Comparison of ENCODE assay signal across 21 cellular contexts in genomic region chr14:31530136-31530535, GRCh38. TPM values are rescaled to one million over a fixed set of nuclear protein-coding genes. Genes with fewer than 3 reads are reported as not detected.
DNase-seq lines count a peak whose midpoint lies in the region; ATAC-seq and TF ChIP-seq lines count a peak whose summit lies in the region.
"Had no signal": no experiment of that assay in that cellular context is flagged by ENCODE, and none has a peak within 500 bp of the region (broad histone marks: within the 10 kb centered on the region; RNA-seq: fewer than 3 reads in every experiment).

No MANE protein-coding gene starts in this region.

- H3K9ac ChIP-seq in fibroblast of lung (ENCODE audit: insufficient read depth, low read length): no peak overlapping the region
- H3K9ac ChIP-seq in smooth muscle cell (ENCODE audit: low read depth): no peak overlapping the region
- H3K9ac ChIP-seq: BLaER1 treated with 17β-estradiol and CSF1 and Interleukin-3, amounts not matched to agents 10 nM and 100 nM had no signal

- TF ChIP-seq POLR2A in NB4 (IDR thresholded peaks at IDR 0.05; ENCODE audit: extremely low read depth, insufficient read length) (no peak), heart left ventricle (IDR thresholded peaks at IDR 0.05) (no peak)

- H3K27me3 ChIP-seq in fibroblast of lung (ENCODE audit: control insufficient read depth, insufficient read depth, low read length): no peaks in the 10 kb centered on the region
- no peaks in the 10 kb centered on the region for H3K27me3 ChIP-seq in smooth muscle cell (ENCODE audit: low read depth)
- no peaks in the 10 kb centered on the region for H3K27me3 ChIP-seq in heart left ventricle
- H3K27me3 ChIP-seq: BLaER1 treated with 17β-estradiol and CSF1 and Interleukin-3, amounts not matched to agents 10 nM and 100 nM; MG63 had no signal

- intact Hi-C loops in heart left ventricle (cut with DNase I): no loop called here

- H3K36me3 ChIP-seq in fibroblast of lung (ENCODE audit: control insufficient read depth, insufficient read depth, low read length): no peaks in the 10 kb centered on the region
- H3K36me3 ChIP-seq in smooth muscle cell (ENCODE audit: low read depth): no peaks in the 10 kb centered on the region
- no peaks in the 10 kb centered on the region for H3K36me3 ChIP-seq in heart left ventricle
- H3K36me3 ChIP-seq: BLaER1 treated with 17β-estradiol and CSF1 and Interleukin-3, amounts not matched to agents 10 nM and 100 nM; MG63 had no signal

- peak; percentile 6 for DNase-seq in EH (ENCODE audit: low read depth)
- peak; percentile 12 for DNase-seq in NB4 (ENCODE audit: low read depth)
- peak; percentile 9 to 10 for DNase-seq in fibroblast of lung (ENCODE audit: low read depth in 2 of 2)
- DNase-seq in smooth muscle cell (lab: John Stamatoyannopoulos, UW; ENCODE audit: unreplicated experiment): no peak
- no peak for DNase-seq in heart left ventricle
- DNase-seq: Calu3; CD8-positive, alpha-beta T cell; DMS53; GOT3; Karpas-422; MG63; NCI-H1105 treated with DMSO at 0.1 percent for 48 hours; NCI-H1694; NCI-H2107; NCI-H510A; NCI-H748 treated with DMSO at 0.1 percent for 48 hours; T-helper 1 cell had no signal

- H3K4me2 ChIP-seq in fibroblast of lung (ENCODE audit: extremely low read depth, insufficient read depth, low read length) (no peak overlapping the region), smooth muscle cell (no peak overlapping the region)
- H3K4me2 ChIP-seq: BLaER1 treated with 17β-estradiol and CSF1 and Interleukin-3, amounts not matched to agents 10 nM and 100 nM had no signal

- H2AFZ ChIP-seq in fibroblast of lung (ENCODE audit: low read length): peak overlapping the region; percentile 40
- peak overlapping the region; percentile 61 for H2AFZ ChIP-seq in smooth muscle cell (ENCODE audit: low read depth)

- H3K4me1 ChIP-seq in fibroblast of lung (ENCODE audit: control insufficient read depth, extremely low read depth, insufficient read depth, low read length) (peaks cover 2% of the 10 kb centered on the region), smooth muscle cell (ENCODE audit: low read depth) (no peaks in the 10 kb centered on the region), heart left ventricle (no peaks in the 10 kb centered on the region)
- H3K4me1 ChIP-seq: BLaER1 treated with 17β-estradiol and CSF1 and Interleukin-3, amounts not matched to agents 10 nM and 100 nM had no signal

- H4K20me1 ChIP-seq in fibroblast of lung (ENCODE audit: control insufficient read depth, extremely low read depth, insufficient read depth, low read length): no peaks in the 10 kb centered on the region
- no peaks in the 10 kb centered on the region for H4K20me1 ChIP-seq in smooth muscle cell (ENCODE audit: low read depth)
- H4K20me1 ChIP-seq: BLaER1 treated with 17β-estradiol and CSF1 and Interleukin-3, amounts not matched to agents 10 nM and 100 nM had no signal

- H3K27ac ChIP-seq in fibroblast of lung (ENCODE audit: insufficient read depth, low read length): no peak overlapping the region
- H3K27ac ChIP-seq in smooth muscle cell (ENCODE audit: low read depth): no peak overlapping the region
- H3K27ac ChIP-seq in heart left ventricle: no peak overlapping the region
- H3K27ac ChIP-seq: BLaER1 treated with 17β-estradiol and CSF1 and Interleukin-3, amounts not matched to agents 10 nM and 100 nM had no signal

- no peak for TF ChIP-seq CTCF in NB4 (IDR thresholded peaks at IDR 0.05; ENCODE audit: low read depth, low read length)
- TF ChIP-seq CTCF in fibroblast of lung (conservative IDR thresholded peaks at IDR 0.05 in 1 of 2, IDR thresholded peaks at IDR 0.05 in 1 of 2; ENCODE audit: low read depth in 1 of 2, low read length in 2 of 2): no peak
- TF ChIP-seq CTCF in smooth muscle cell (IDR thresholded peaks at IDR 0.05; ENCODE audit: borderline replicate concordance, insufficient read depth, poor library complexity, severe bottlenecking): no peak
- TF ChIP-seq CTCF in heart left ventricle (IDR thresholded peaks at IDR 0.05): no peak

- no peaks in the 10 kb centered on the region for H3F3A ChIP-seq in smooth muscle cell (ENCODE audit: low read depth)

- H3K4me3 ChIP-seq in NB4 (ENCODE audit: low read depth, low read length): no peak overlapping the region
- no peak overlapping the region for H3K4me3 ChIP-seq in fibroblast of lung (replicated peaks in 1 of 4; ENCODE audit: control extremely low read depth in 1 of 4, insufficient read depth in 1 of 4, low read depth in 3 of 4, low read length in 4 of 4)
- H3K4me3 ChIP-seq in smooth muscle cell: no peak overlapping the region
- no peak overlapping the region for H3K4me3 ChIP-seq in heart left ventricle
- H3K4me3 ChIP-seq: BLaER1 treated with 17β-estradiol and CSF1 and Interleukin-3, amounts not matched to agents 10 nM and 100 nM; MG63 had no signal

- ATAC-seq in heart left ventricle: no peak
- no peak for ATAC-seq in HG02642 (IDR thresholded peaks at IDR 0.05; ENCODE audit: poor library complexity, unreplicated experiment)
- no peak for ATAC-seq in HG03135 (IDR thresholded peaks at IDR 0.05; ENCODE audit: unreplicated experiment)
- ATAC-seq: CD8-positive, alpha-beta T cell had no signal

- no peaks in the 10 kb centered on the region for H3K9me3 ChIP-seq in fibroblast of lung (ENCODE audit: control insufficient read depth, insufficient read depth, low read depth, low read length)
- H3K9me3 ChIP-seq in smooth muscle cell (replicated peaks; ENCODE audit: low read depth): no peaks in the 10 kb centered on the region
- H3K9me3 ChIP-seq in heart left ventricle: no peaks in the 10 kb centered on the region
- H3K9me3 ChIP-seq: MG63 had no signal

- WGBS in smooth muscle cell (ENCODE audit: low lambda C conversion rate): 70% methylated on average over 7 of the region's 7 CpGs
- 53 to 64% (median 58%) methylated on average over 7 of the region's 7 CpGs for WGBS in heart left ventricle, 4 donors

- H3K79me2 ChIP-seq in fibroblast of lung (ENCODE audit: control insufficient read depth, insufficient read depth, low read length) (no peaks in the 10 kb centered on the region), smooth muscle cell (ENCODE audit: low read depth) (no peaks in the 10 kb centered on the region)

RNA-seq across cellular contexts. Expression of gene NUBPL, which starts 31.1 kb away (rescaled TPM):
- 10.0 and 10.7 TPM in 2 replicates for total RNA-seq in fibroblast of lung
- 6.9 and 9.0 TPM in 2 replicates for polyA plus RNA-seq in fibroblast of lung
- polyA plus RNA-seq in fibroblast of lung (2012): 5.7 and 9.1 TPM in 2 replicates
- polyA minus RNA-seq in fibroblast of lung (ENCODE audit: low replicate concordance): 1.1 and 4.2 TPM in 2 replicates
- 9.1 and 11.5 TPM in 2 replicates for total RNA-seq in smooth muscle cell
- 11.7 and 15.1 TPM in 2 replicates for polyA plus RNA-seq in smooth muscle cell
- 10 to 100 TPM; 16.1 to 28.7 (median 19.1) TPM for total RNA-seq in heart left ventricle
- 1 to 10 TPM; 6.2 to 7.3 TPM for polyA plus RNA-seq in heart left ventricle

RNA-seq across cellular contexts. Expression of gene GPR33, which starts 42.3 kb away (rescaled TPM):
- total RNA-seq in fibroblast of lung: not detected in 2 replicates
- polyA plus RNA-seq in fibroblast of lung: not detected in 2 replicates
- not detected in 2 replicates for polyA plus RNA-seq in fibroblast of lung (2012)
- polyA minus RNA-seq in fibroblast of lung (ENCODE audit: low replicate concordance): not detected in 2 replicates
- not detected in 2 replicates for total RNA-seq in smooth muscle cell
- not detected in 2 replicates for polyA plus RNA-seq in smooth muscle cell
- total RNA-seq in heart left ventricle: not detected
- polyA plus RNA-seq in heart left ventricle: not detected
- total RNA-seq: Calu3; CD8-positive, alpha-beta T cell; HT-29 had no signal

Comparison
In these comparisons a context has a peak if more than half of its experiments do, and no peak if none do; other contexts are left out.
1. DNase-seq: peak in EH (single experiment), NB4 (single experiment) and fibroblast of lung (2 of 2); none in smooth muscle cell (single experiment) and heart left ventricle (0 of 5).